Comparison of ENCODE assay signal across 8 cellular contexts in the genomic region with DNA sequence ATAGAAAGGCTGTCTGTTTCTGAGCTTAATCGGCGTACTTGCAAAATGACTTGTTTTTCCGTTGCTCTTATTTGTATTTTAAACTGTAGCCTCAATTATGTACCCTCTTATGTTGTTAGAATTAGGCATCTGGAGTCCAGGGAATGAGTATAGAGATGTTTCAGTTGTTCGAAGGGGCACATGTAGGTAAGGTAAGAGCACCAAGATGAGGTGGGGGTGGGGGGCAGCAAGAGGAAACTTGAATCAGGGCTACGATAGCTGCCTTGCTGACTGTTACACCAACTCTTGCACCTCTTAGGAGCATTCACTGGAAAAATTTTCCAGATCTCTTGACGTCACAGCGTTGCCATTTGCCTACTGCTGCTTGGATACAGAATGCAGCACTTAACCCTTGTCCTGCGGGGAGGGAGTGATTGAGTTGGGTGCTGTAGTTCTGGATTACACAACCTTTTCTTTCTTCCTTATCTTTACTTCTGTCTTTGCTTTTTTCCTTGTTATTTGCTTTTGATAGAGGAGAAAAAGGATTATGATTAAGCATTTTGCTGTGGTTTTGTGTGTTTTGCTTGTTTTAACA. TPM values are rescaled to one million over a fixed set of nuclear protein-coding genes. Genes with fewer than 3 reads are reported as not detected.
DNase-seq lines count a peak whose midpoint lies in the region; ATAC-seq and TF ChIP-seq lines count a peak whose summit lies in the region.

No MANE protein-coding gene starts in this region.

- ATAC-seq in GM19328 (IDR thresholded peaks at IDR 0.05; ENCODE audit: unreplicated experiment) (no peak), HG02623 (IDR thresholded peaks at IDR 0.05; ENCODE audit: unreplicated experiment) (no peak)

- TF ChIP-seq CTCF in left ventricle myocardium inferior (IDR thresholded peaks at IDR 0.05; ENCODE audit: borderline replicate concordance), result no peak
- TF ChIP-seq CTCF in GM20000 (IDR thresholded peaks at IDR 0.05; ENCODE audit: extremely low read depth, missing control alignments), result no peak

- peaks cover 76% of the 10 kb centered on the region for H3K4me1 ChIP-seq in left ventricle myocardium inferior

- H3K27me3 ChIP-seq in left ventricle myocardium inferior (ENCODE audit: low read depth), result no peaks in the 10 kb centered on the region

- H3K36me3 ChIP-seq in left ventricle myocardium inferior, result peaks cover 34% of the 10 kb centered on the region

- H3K27ac ChIP-seq in left ventricle myocardium inferior (replicated peaks), result peak overlapping the region; percentile 97

- intact Hi-C loops in left ventricle myocardium inferior (cut with micrococcal nuclease), result no loop called here

- DNase-seq in DMS53 treated with DMSO at 0.1 percent for 48 hours (lab: John Stamatoyannopoulos, UW; ENCODE audit: unreplicated experiment), result peak; percentile 64
- DNase-seq in NCI-H128 (lab: John Stamatoyannopoulos, UW; ENCODE audit: unreplicated experiment), result peak; percentile 13
- DNase-seq in amniotic epithelial cell (ENCODE audit: low read depth), result peak; percentile 99
- DNase-seq in left ventricle myocardium inferior, result peak; percentile 24
- peak; percentile 86 for DNase-seq in putamen (ENCODE audit: low spot score)
- no peak for DNase-seq in GM20000 (ENCODE audit: low spot score)

- H3K4me3 ChIP-seq in left ventricle myocardium inferior, result peak overlapping the region; percentile 94

- no peaks in the 10 kb centered on the region for H3K9me3 ChIP-seq in left ventricle myocardium inferior (replicated peaks)

RNA-seq across cellular contexts. Expression of gene ATP1B1, which starts 3.2 kb away (rescaled TPM):
- 385 TPM for total RNA-seq in left ventricle myocardium inferior
